In genomic region chr11:118194835-118195627, GRCh38 we compare ENCODE assay signal across 1 cellular context.
TF ChIP-seq lines count a peak whose summit lies in the region.

No MANE protein-coding gene starts in this region.

TF ChIP-seq in HepG2, 621 proteins besides CTCF, POLR2A, EP300 and RAD21 (continued from another document and continues in another):
- TF ChIP-seq ZNF281 (CRISPR knock-in tag; IDR thresholded peaks at IDR 0.05; ENCODE audit: borderline replicate concordance) (peak; percentile 77; the same call in 1 of the 2 replicates), ELF3 (CRISPR knock-in tag; IDR thresholded peaks at IDR 0.05) (peak; percentile 77; the same call in 1 of the 2 replicates), ZBTB4 (CRISPR knock-in tag; IDR thresholded peaks at IDR 0.05; ENCODE audit: borderline replicate concordance) (peak; percentile 70; the same call in 1 of the 2 replicates), NCOA1 (CRISPR knock-in tag; IDR thresholded peaks at IDR 0.05) (no peak), POGK (CRISPR knock-in tag; conservative IDR thresholded peaks at IDR 0.05) (peak; percentile 70), NCOR1 (IDR thresholded peaks at IDR 0.05; ENCODE audit: borderline replicate concordance, low read length) (peak; percentile 33; the same call in 1 of the 2 replicates), DPF2 (CRISPR knock-in tag; IDR thresholded peaks at IDR 0.05; ENCODE audit: borderline replicate concordance, low read depth) (peak; percentile 61; the same call in 1 of the 2 replicates), MED13 (CRISPR knock-in tag; IDR thresholded peaks at IDR 0.05) (no peak), MXI1 (IDR thresholded peaks at IDR 0.05; ENCODE audit: borderline replicate concordance, low read depth, low read length) (peak; percentile 81; the same call in 1 of the 3 replicates), BRCA1 (CRISPR knock-in tag; IDR thresholded peaks at IDR 0.05) (0 out of 2 replicates have a peak, but pooled peaks have one; percentile 58), POLR2AphosphoS2 (IDR thresholded peaks at IDR 0.05; ENCODE audit: low read depth, low read length) (no peak), POLR2G (IDR thresholded peaks at IDR 0.05; ENCODE audit: low read depth, low read length) (peak; percentile 72), NR2C2 (CRISPR knock-in tag; IDR thresholded peaks at IDR 0.05; ENCODE audit: borderline replicate concordance) (peak; percentile 50; the same call in 1 of the 2 replicates), ZNF746 (CRISPR knock-in tag; IDR thresholded peaks at IDR 0.05) (peak; percentile 58), U2AF2 (IDR thresholded peaks at IDR 0.05; ENCODE audit: low read depth, low read length) (0 out of 2 replicates have a peak, but pooled peaks have one; percentile 32), ZFP91 (CRISPR knock-in tag; IDR thresholded peaks at IDR 0.05; ENCODE audit: borderline replicate concordance) (peak; percentile 79), MAZ (IDR thresholded peaks at IDR 0.05; ENCODE audit: borderline replicate concordance, low read depth, low read length) (no peak), MAZ (CRISPR knock-in tag; IDR thresholded peaks at IDR 0.05; ENCODE audit: low read depth) (peak; percentile 41; the same call in 1 of the 2 replicates), ZNF12 (CRISPR knock-in tag; IDR thresholded peaks at IDR 0.05) (peak; percentile 94)
- TF ChIP-seq, protein P1, sequence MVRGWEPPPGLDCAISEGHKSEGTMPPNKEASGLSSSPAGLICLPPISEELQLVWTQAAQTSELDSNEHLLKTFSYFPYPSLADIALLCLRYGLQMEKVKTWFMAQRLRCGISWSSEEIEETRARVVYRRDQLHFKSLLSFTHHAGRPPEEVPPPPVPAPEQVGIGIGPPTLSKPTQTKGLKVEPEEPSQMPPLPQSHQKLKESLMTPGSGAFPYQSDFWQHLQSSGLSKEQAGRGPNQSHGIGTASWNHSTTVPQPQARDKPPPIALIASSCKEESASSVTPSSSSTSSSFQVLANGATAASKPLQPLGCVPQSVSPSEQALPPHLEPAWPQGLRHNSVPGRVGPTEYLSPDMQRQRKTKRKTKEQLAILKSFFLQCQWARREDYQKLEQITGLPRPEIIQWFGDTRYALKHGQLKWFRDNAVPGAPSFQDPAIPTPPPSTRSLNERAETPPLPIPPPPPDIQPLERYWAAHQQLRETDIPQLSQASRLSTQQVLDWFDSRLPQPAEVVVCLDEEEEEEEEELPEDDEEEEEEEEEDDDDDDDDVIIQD (CRISPR knock-in tag; IDR thresholded peaks at IDR 0.05; ENCODE audit: low read depth) = peak; percentile 92
- TF ChIP-seq, protein P2, sequence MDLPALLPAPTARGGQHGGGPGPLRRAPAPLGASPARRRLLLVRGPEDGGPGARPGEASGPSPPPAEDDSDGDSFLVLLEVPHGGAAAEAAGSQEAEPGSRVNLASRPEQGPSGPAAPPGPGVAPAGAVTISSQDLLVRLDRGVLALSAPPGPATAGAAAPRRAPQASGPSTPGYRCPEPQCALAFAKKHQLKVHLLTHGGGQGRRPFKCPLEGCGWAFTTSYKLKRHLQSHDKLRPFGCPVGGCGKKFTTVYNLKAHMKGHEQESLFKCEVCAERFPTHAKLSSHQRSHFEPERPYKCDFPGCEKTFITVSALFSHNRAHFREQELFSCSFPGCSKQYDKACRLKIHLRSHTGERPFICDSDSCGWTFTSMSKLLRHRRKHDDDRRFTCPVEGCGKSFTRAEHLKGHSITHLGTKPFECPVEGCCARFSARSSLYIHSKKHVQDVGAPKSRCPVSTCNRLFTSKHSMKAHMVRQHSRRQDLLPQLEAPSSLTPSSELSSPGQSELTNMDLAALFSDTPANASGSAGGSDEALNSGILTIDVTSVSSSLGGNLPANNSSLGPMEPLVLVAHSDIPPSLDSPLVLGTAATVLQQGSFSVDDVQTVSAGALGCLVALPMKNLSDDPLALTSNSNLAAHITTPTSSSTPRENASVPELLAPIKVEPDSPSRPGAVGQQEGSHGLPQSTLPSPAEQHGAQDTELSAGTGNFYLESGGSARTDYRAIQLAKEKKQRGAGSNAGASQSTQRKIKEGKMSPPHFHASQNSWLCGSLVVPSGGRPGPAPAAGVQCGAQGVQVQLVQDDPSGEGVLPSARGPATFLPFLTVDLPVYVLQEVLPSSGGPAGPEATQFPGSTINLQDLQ (CRISPR knock-in tag; IDR thresholded peaks at IDR 0.05) = no peak
- TF ChIP-seq, protein P3, sequence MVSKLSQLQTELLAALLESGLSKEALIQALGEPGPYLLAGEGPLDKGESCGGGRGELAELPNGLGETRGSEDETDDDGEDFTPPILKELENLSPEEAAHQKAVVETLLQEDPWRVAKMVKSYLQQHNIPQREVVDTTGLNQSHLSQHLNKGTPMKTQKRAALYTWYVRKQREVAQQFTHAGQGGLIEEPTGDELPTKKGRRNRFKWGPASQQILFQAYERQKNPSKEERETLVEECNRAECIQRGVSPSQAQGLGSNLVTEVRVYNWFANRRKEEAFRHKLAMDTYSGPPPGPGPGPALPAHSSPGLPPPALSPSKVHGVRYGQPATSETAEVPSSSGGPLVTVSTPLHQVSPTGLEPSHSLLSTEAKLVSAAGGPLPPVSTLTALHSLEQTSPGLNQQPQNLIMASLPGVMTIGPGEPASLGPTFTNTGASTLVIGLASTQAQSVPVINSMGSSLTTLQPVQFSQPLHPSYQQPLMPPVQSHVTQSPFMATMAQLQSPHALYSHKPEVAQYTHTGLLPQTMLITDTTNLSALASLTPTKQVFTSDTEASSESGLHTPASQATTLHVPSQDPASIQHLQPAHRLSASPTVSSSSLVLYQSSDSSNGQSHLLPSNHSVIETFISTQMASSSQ (IDR thresholded peaks at IDR 0.05; ENCODE audit: low read depth) = peak; percentile 98
- TF ChIP-seq, protein P3 (CRISPR knock-in tag; IDR thresholded peaks at IDR 0.05; ENCODE audit: borderline replicate concordance) = peak; percentile 100
- TF ChIP-seq, protein P4, sequence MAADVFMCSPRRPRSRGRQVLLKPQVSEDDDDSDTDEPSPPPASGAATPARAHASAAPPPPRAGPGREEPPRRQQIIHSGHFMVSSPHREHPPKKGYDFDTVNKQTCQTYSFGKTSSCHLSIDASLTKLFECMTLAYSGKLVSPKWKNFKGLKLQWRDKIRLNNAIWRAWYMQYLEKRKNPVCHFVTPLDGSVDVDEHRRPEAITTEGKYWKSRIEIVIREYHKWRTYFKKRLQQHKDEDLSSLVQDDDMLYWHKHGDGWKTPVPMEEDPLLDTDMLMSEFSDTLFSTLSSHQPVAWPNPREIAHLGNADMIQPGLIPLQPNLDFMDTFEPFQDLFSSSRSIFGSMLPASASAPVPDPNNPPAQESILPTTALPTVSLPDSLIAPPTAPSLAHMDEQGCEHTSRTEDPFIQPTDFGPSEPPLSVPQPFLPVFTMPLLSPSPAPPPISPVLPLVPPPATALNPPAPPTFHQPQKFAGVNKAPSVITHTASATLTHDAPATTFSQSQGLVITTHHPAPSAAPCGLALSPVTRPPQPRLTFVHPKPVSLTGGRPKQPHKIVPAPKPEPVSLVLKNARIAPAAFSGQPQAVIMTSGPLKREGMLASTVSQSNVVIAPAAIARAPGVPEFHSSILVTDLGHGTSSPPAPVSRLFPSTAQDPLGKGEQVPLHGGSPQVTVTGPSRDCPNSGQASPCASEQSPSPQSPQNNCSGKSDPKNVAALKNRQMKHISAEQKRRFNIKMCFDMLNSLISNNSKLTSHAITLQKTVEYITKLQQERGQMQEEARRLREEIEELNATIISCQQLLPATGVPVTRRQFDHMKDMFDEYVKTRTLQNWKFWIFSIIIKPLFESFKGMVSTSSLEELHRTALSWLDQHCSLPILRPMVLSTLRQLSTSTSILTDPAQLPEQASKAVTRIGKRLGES (CRISPR knock-in tag; IDR thresholded peaks at IDR 0.05; ENCODE audit: borderline replicate concordance) = 0 out of 2 replicates have a peak, but pooled peaks have one; percentile 32
- TF ChIP-seq, protein P5, sequence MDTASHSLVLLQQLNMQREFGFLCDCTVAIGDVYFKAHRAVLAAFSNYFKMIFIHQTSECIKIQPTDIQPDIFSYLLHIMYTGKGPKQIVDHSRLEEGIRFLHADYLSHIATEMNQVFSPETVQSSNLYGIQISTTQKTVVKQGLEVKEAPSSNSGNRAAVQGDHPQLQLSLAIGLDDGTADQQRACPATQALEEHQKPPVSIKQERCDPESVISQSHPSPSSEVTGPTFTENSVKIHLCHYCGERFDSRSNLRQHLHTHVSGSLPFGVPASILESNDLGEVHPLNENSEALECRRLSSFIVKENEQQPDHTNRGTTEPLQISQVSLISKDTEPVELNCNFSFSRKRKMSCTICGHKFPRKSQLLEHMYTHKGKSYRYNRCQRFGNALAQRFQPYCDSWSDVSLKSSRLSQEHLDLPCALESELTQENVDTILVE (CRISPR knock-in tag; IDR thresholded peaks at IDR 0.05) = 0 out of 2 replicates have a peak, but pooled peaks have one; percentile 5
